24 cellular contexts compared by ENCODE assay signal in the genomic region with DNA sequence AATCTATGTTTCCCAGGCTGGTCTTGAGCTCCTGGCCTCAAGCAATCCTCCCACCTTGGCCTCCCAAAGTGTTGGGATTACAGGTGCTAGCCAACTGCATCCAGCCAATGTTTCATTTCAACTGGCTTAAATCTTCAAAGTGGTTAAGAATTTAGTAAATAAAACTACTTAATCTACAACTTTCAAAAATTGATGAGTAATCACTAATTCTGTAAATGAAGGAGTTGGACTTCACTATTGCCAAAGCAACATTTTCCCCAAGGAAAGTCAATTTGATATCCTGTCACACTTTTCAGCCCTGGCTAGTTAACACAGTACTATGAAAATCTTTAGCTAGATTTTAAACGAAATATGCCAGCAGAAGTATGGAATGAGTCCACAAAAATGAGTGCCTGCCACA. TPM values are rescaled to one million over a fixed set of nuclear protein-coding genes. Genes with fewer than 3 reads are reported as not detected.
"Had no signal": no experiment of that assay in that cellular context is flagged by ENCODE, and none has a peak within 500 bp of the region (broad histone marks: within the 10 kb centered on the region; RNA-seq: fewer than 3 reads in every experiment).

No MANE protein-coding gene starts in this region.

- ATAC-seq: left colon; mucosa of descending colon; naive thymus-derived CD8-positive, alpha-beta T cell; stimulated activated naive B cell treated with anti-CD40 and anti-IgM and Interleukin-4, amounts not matched to agents 10 μg/mL and 1 μg/mL and 100 μg/mL, for 72 hours had no signal

- FAIRE-seq: endothelial cell of umbilical vein had no signal

- H3K27me3 ChIP-seq: colonic mucosa, sigmoid colon had no signal

- H3K9me3 ChIP-seq: colonic mucosa, mucosa of descending colon, sigmoid colon had no signal

- H3K9me3 Mint-ChIP-seq: naive thymus-derived CD8-positive, alpha-beta T cell; stimulated activated naive B cell treated with anti-CD40 and anti-IgM and Interleukin-4, amounts not matched to agents 10 μg/mL and 1 μg/mL and 100 μg/mL, for 72 hours had no signal

- H3K4me3 Mint-ChIP-seq: naive thymus-derived CD8-positive, alpha-beta T cell; stimulated activated naive B cell treated with anti-CD40 and anti-IgM and Interleukin-4, amounts not matched to agents 10 μg/mL and 1 μg/mL and 100 μg/mL, for 72 hours had no signal

- H3K4me3 ChIP-seq: colonic mucosa, mucosa of descending colon, sigmoid colon, skin epidermis had no signal

- H3K27me3 Mint-ChIP-seq: naive thymus-derived CD8-positive, alpha-beta T cell; stimulated activated naive B cell treated with anti-CD40 and anti-IgM and Interleukin-4, amounts not matched to agents 10 μg/mL and 1 μg/mL and 100 μg/mL, for 72 hours had no signal

- DNase-seq: colonic mucosa; dermis blood vessel endothelial cell; erythroblast; foreskin melanocyte; head of caudate nucleus; hippocampal formation; left colon; mucosa of descending colon; naive thymus-derived CD8-positive, alpha-beta T cell; posterior cingulate gyrus; sigmoid colon; stimulated activated CD4-positive, alpha-beta T cell treated with anti-CD3 and anti-CD28 coated beads, Interleukin-2, amount 100 ng/mL, for 24 hours; stimulated activated CD4-positive, alpha-beta T cell treated with anti-CD3 and anti-CD28 coated beads, Interleukin-4, amount 100 ng/mL, for 4 hours; stimulated activated naive B cell treated with anti-CD40 and anti-IgM and Interleukin-4, amounts not matched to agents 10 μg/mL and 1 μg/mL and 100 μg/mL, for 72 hours; trophoblast cell had no signal

- H3K27ac ChIP-seq: colonic mucosa, sigmoid colon, skin epidermis had no signal

- H3K4me1 ChIP-seq: colonic mucosa had no signal

RNA-seq across cellular contexts. Expression of gene PRICKLE4, which starts 10.7 kb away (rescaled TPM):
- total RNA-seq: kidney epithelial cell; naive thymus-derived CD8-positive, alpha-beta T cell had no signal
- polyA plus RNA-seq: naive thymus-derived CD8-positive, alpha-beta T cell had no signal

RNA-seq across cellular contexts. Expression of gene PGC, which starts 44.1 kb away (rescaled TPM):
- total RNA-seq: dermis blood vessel endothelial cell; endothelial cell of umbilical vein; kidney epithelial cell; left colon; liver; lung microvascular endothelial cell; mucosa of descending colon; naive thymus-derived CD8-positive, alpha-beta T cell; osteocyte; pulmonary artery endothelial cell; sigmoid colon; urinary bladder had no signal
- polyA plus RNA-seq: endothelial cell of umbilical vein; naive thymus-derived CD8-positive, alpha-beta T cell; neural cell; urinary bladder had no signal
